ENCODE assay signal across 1 cellular context in genomic region chr6:111724505-111724904, GRCh38.
TF ChIP-seq lines count a peak whose summit lies in the region.

No MANE protein-coding gene starts in this region.

TF ChIP-seq in GM12878, 131 proteins besides CTCF, POLR2A, EP300 and RAD21 (continued from another document and continues in another):
- TF ChIP-seq CUX1 (IDR thresholded peaks at IDR 0.05; ENCODE audit: insufficient replicate concordance, low read depth, low read length), result no peak
- TF ChIP-seq ZNF24 (IDR thresholded peaks at IDR 0.05), result peak; percentile 84
- peak; percentile 51 for TF ChIP-seq ATF7 (IDR thresholded peaks at IDR 0.05; ENCODE audit: low read depth)
- peak; percentile 37 for TF ChIP-seq JUNB (IDR thresholded peaks at IDR 0.05)
- TF ChIP-seq SKIL (IDR thresholded peaks at IDR 0.05; ENCODE audit: low read depth, poor library complexity, severe bottlenecking), result peak; percentile 35
- TF ChIP-seq SMC3 (IDR thresholded peaks at IDR 0.05; ENCODE audit: borderline replicate concordance, low read length), result no peak; the same call in 1 of the 2 replicates
- TF ChIP-seq RAD51 (IDR thresholded peaks at IDR 0.05), result no peak
- TF ChIP-seq CBX5 (IDR thresholded peaks at IDR 0.05; ENCODE audit: low read depth), result peak; percentile 58; the same call in 1 of the 2 replicates
- TF ChIP-seq CHD2 (IDR thresholded peaks at IDR 0.05; ENCODE audit: borderline replicate concordance, low read depth, low read length), result no peak
- TF ChIP-seq FOXM1 (IDR thresholded peaks at IDR 0.05; ENCODE audit: low read depth, low read length), result no peak
- no peak for TF ChIP-seq RFX5 (IDR thresholded peaks at IDR 0.05; ENCODE audit: low read depth, low read length)
- no peak for TF ChIP-seq E2F8 (IDR thresholded peaks at IDR 0.05; ENCODE audit: low read depth, partially characterized antibody)
- TF ChIP-seq CBX3 (IDR thresholded peaks at IDR 0.05; ENCODE audit: borderline replicate concordance, low read depth), result no peak
- no peak for TF ChIP-seq E2F4 (IDR thresholded peaks at IDR 0.05; ENCODE audit: low read depth, low read length)
- no peak for TF ChIP-seq HDAC2 (IDR thresholded peaks at IDR 0.05)
- TF ChIP-seq PAX8 (IDR thresholded peaks at IDR 0.05), result no peak
- peak; percentile 96 for TF ChIP-seq DPF2 (IDR thresholded peaks at IDR 0.05)
- TF ChIP-seq FOS (IDR thresholded peaks at IDR 0.05; ENCODE audit: borderline replicate concordance, extremely low read depth, insufficient read length), result no peak
- no peak for TF ChIP-seq IRF3 (IDR thresholded peaks at IDR 0.05)
- no peak for TF ChIP-seq TCF3 (IDR thresholded peaks at IDR 0.05; ENCODE audit: borderline replicate concordance, insufficient read depth, low read depth, low read length)
- TF ChIP-seq KLF5 (IDR thresholded peaks at IDR 0.05; ENCODE audit: partially characterized antibody), result no peak
- TF ChIP-seq SREBF1 (IDR thresholded peaks at IDR 0.05; ENCODE audit: low read length), result no peak
- TF ChIP-seq MTA3 (IDR thresholded peaks at IDR 0.05; ENCODE audit: borderline replicate concordance, low read length), result peak; percentile 86; the same call in 1 of the 2 replicates
- no peak for TF ChIP-seq RBBP5 (conservative IDR thresholded peaks at IDR 0.05)
- TF ChIP-seq BCLAF1 (IDR thresholded peaks at IDR 0.05), result no peak
- no peak for TF ChIP-seq ZNF217 (IDR thresholded peaks at IDR 0.05)
- no peak for TF ChIP-seq NRF1 (conservative IDR thresholded peaks at IDR 0.05; ENCODE audit: low read depth, low read length)
- TF ChIP-seq TBL1XR1 (IDR thresholded peaks at IDR 0.05; ENCODE audit: low read depth, low read length), result peak; percentile 13; the same call in 1 of the 2 replicates
- TF ChIP-seq REST (IDR thresholded peaks at IDR 0.05; ENCODE audit: low read depth, low read length), result no peak
- no peak for TF ChIP-seq CEBPZ (IDR thresholded peaks at IDR 0.05; ENCODE audit: low read depth, low read length)
- no peak for TF ChIP-seq TCF7 (IDR thresholded peaks at IDR 0.05; ENCODE audit: borderline replicate concordance)
- TF ChIP-seq PKNOX1 (IDR thresholded peaks at IDR 0.05), result peak; percentile 89
- no peak for TF ChIP-seq POLR2AphosphoS5 (IDR thresholded peaks at IDR 0.05; ENCODE audit: low read length)
- peak; percentile 30 for TF ChIP-seq SMAD1 (IDR thresholded peaks at IDR 0.05; ENCODE audit: low read depth, partially characterized antibody)
